In the genomic region with DNA sequence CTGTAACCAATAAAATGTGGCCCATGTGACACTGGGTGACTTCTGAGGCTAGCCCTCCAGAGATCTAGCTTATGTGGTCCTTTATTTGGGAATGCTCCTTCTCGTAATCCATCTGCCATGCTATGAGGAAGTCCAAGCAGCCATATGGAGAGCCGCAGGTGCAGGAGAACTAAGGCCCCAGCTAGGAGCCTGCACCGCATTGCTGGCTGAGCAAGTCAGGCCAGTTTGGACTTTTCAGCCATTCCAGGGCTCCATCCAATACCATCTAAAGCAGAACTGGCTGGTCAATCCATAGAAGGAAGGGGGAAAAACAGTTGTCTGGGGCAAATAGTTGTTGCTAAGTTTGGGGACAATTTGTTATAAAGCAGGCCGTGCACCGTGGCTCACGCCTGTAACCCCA, we compare ENCODE assay signal across 11 cellular contexts. TPM values are rescaled to one million over a fixed set of nuclear protein-coding genes. Genes with fewer than 3 reads are reported as not detected.
"Had no signal": no experiment of that assay in that cellular context is flagged by ENCODE, and none has a peak within 500 bp of the region (broad histone marks: within the 10 kb centered on the region; RNA-seq: fewer than 3 reads in every experiment).

No MANE protein-coding gene starts in this region.

- H3K27ac Mint-ChIP-seq: HFFc6, IgD-negative memory B cell had no signal

- H3K27ac ChIP-seq: GM23248, HL-60 had no signal

- H3K9ac ChIP-seq: GM23248 had no signal

- H3K36me3 Mint-ChIP-seq: IgD-negative memory B cell had no signal

- FAIRE-seq: HepG2 had no signal

- H3K4me3 ChIP-seq: GM23248, HAP-1 had no signal

- H2AFZ ChIP-seq: GM23248 had no signal

- H3K4me3 Mint-ChIP-seq: HFFc6, IgD-negative memory B cell had no signal

- H3K36me3 ChIP-seq: HAP-1 had no signal

- H3K4me1 ChIP-seq: HAP-1 had no signal

- H3K9me3 Mint-ChIP-seq: HFFc6, IgD-negative memory B cell had no signal

- H3K9me3 ChIP-seq: HAP-1 had no signal

- DNase-seq: GM23248, GOT3, H7, HFFc6, KG1 had no signal

- H3K4me1 Mint-ChIP-seq: IgD-negative memory B cell had no signal

RNA-seq across cellular contexts. Expression of a gene that starts 32.6 kb away (rescaled TPM):
- total RNA-seq: H4, HepG2, HFFc6, HT1080 had no signal
- polyA plus RNA-seq: GM23248, HepG2, IgD-negative memory B cell had no signal
